Comparison of ENCODE assay signal across 24 cellular contexts in genomic region chr7:31890751-31891150, GRCh38.
A peak's percentile ranks its signal among the peaks of the same experiment; 100 is the strongest.
DNase-seq lines count a peak whose midpoint lies in the region; ATAC-seq and TF ChIP-seq lines count a peak whose summit lies in the region.
"Had no signal": no experiment of that assay in that cellular context is flagged by ENCODE, and none has a peak within 500 bp of the region (broad histone marks: within the 10 kb centered on the region; RNA-seq: fewer than 3 reads in every experiment).

No MANE protein-coding gene starts in this region.

- no peaks in the 10 kb centered on the region for H3K27me3 Mint-ChIP-seq in activated naive CD8-positive, alpha-beta T cell treated with anti-CD3 and anti-CD28 coated beads, Interleukin-2, amount 50 U/mL, for 24 hours
- H3K27me3 Mint-ChIP-seq: activated CD4-positive, alpha-beta T cell treated with anti-CD3 and anti-CD28 coated beads for 36 hours; activated naive CD4-positive, alpha-beta T cell treated with anti-CD3 and anti-CD28 coated beads, Interleukin-2, amount 10 ng/mL, durations not matched to agents 7 days and 5 days had no signal

- H3K27ac ChIP-seq in left lung: peak overlapping the region; percentile 31 to 39

- H3K36me3 ChIP-seq in left lung: no peaks in the 10 kb centered on the region

- H3K9me3 Mint-ChIP-seq in activated naive CD8-positive, alpha-beta T cell treated with anti-CD3 and anti-CD28 coated beads, Interleukin-2, amount 50 U/mL, for 24 hours: peaks cover 12% of the 10 kb centered on the region

- CTCF ChIA-PET in HEK293T (lab: Yijun Ruan, JAX): no interaction called here

- H3K36me3 Mint-ChIP-seq in activated naive CD8-positive, alpha-beta T cell treated with anti-CD3 and anti-CD28 coated beads, Interleukin-2, amount 50 U/mL, for 24 hours (ENCODE audit: low read depth): no peaks in the 10 kb centered on the region
- H3K36me3 Mint-ChIP-seq: activated naive CD4-positive, alpha-beta T cell treated with anti-CD3 and anti-CD28 coated beads, Interleukin-2, amount 10 ng/mL, durations not matched to agents 7 days and 5 days; natural killer cell had no signal

- no peaks in the 10 kb centered on the region for H3K27me3 ChIP-seq in left lung

- no peaks in the 10 kb centered on the region for H3K9me3 ChIP-seq in left lung
- H3K9me3 ChIP-seq: Caco-2 had no signal

- DNase-seq in NOMO-1 treated with dmso at 0.1 percent for 144 hours (lab: John Stamatoyannopoulos, UW; ENCODE audit: unreplicated experiment) (peak; percentile 12), NOMO-1 treated with DMSO at 0.1 percent for 48 hours (lab: John Stamatoyannopoulos, UW; ENCODE audit: unreplicated experiment) (no peak), ELR (ENCODE audit: low read depth) (peak; percentile 10), UCSD-AML1 (lab: John Stamatoyannopoulos, UW; ENCODE audit: unreplicated experiment) (peak; percentile 24), left lung (no peak), HEK293T (ENCODE audit: extremely low spot score) (no peak), posterior vena cava (ENCODE audit: low spot score) (no peak)
- DNase-seq in activated naive CD8-positive, alpha-beta T cell treated with anti-CD3 and anti-CD28 coated beads, Interleukin-2, amount 50 U/mL, for 24 hours: no peak
- DNase-seq: 8988T; activated CD4-positive, alpha-beta T cell treated with anti-CD3 and anti-CD28 coated beads for 36 hours; activated naive CD4-positive, alpha-beta T cell treated with anti-CD3 and anti-CD28 coated beads, Interleukin-2, amount 10 ng/mL, durations not matched to agents 7 days and 5 days; activated T-cell treated with anti-CD3 and anti-CD28 coated beads, Interleukin-2, amount 50 U/mL, for 4 hours; Caco-2; caudate nucleus; erythroblast; HCEC 1CT; kidney glomerular epithelial cell; natural killer cell; NCI-H187; NCI-H748 treated with DMSO at 0.1 percent for 48 hours; SHP77; stimulated activated CD4-positive, alpha-beta T cell treated with anti-CD3 and anti-CD28 coated beads, Interleukin-15, amount 100 ng/mL, for 24 hours had no signal

- intact Hi-C loops in left lung (cut with DNase I) (no loop called here), posterior vena cava (cut with DNase I) (no loop called here)

- H3K4me3 ChIP-seq in left lung: no peak overlapping the region
- H3K4me3 ChIP-seq: K562 had no signal

- no peak for TF ChIP-seq CTCF in left lung (IDR thresholded peaks at IDR 0.05)

- H3K4me3 Mint-ChIP-seq in activated naive CD8-positive, alpha-beta T cell treated with anti-CD3 and anti-CD28 coated beads, Interleukin-2, amount 50 U/mL, for 24 hours: no peak overlapping the region
- H3K4me3 Mint-ChIP-seq: activated CD4-positive, alpha-beta T cell treated with anti-CD3 and anti-CD28 coated beads for 36 hours; activated naive CD4-positive, alpha-beta T cell treated with anti-CD3 and anti-CD28 coated beads, Interleukin-2, amount 10 ng/mL, durations not matched to agents 7 days and 5 days; activated T-cell treated with anti-CD3 and anti-CD28 coated beads, Interleukin-2, amount 50 U/mL, for 4 hours; natural killer cell; type B pancreatic cell had no signal

- ATAC-seq in left lung: peak; percentile 45
- ATAC-seq in activated naive CD8-positive, alpha-beta T cell treated with anti-CD3 and anti-CD28 coated beads, Interleukin-2, amount 50 U/mL, for 24 hours: no peak
- ATAC-seq: activated CD4-positive, alpha-beta T cell treated with anti-CD3 and anti-CD28 coated beads for 36 hours; activated T-cell treated with anti-CD3 and anti-CD28 coated beads, Interleukin-2, amount 50 U/mL, for 4 hours; K562; natural killer cell had no signal

- no peaks in the 10 kb centered on the region for H3K4me1 ChIP-seq in left lung
- H3K4me1 ChIP-seq: Caco-2 had no signal

- POLR2A ChIA-PET in HEK293T (lab: Yijun Ruan, JAX): no interaction called here

- no peaks in the 10 kb centered on the region for H3K4me1 Mint-ChIP-seq in activated naive CD8-positive, alpha-beta T cell treated with anti-CD3 and anti-CD28 coated beads, Interleukin-2, amount 50 U/mL, for 24 hours
- H3K4me1 Mint-ChIP-seq: activated CD4-positive, alpha-beta T cell treated with anti-CD3 and anti-CD28 coated beads for 36 hours; activated naive CD4-positive, alpha-beta T cell treated with anti-CD3 and anti-CD28 coated beads, Interleukin-2, amount 10 ng/mL, durations not matched to agents 7 days and 5 days; natural killer cell had no signal

- no peak overlapping the region for H3K27ac Mint-ChIP-seq in activated naive CD8-positive, alpha-beta T cell treated with anti-CD3 and anti-CD28 coated beads, Interleukin-2, amount 50 U/mL, for 24 hours
- H3K27ac Mint-ChIP-seq: activated CD4-positive, alpha-beta T cell treated with anti-CD3 and anti-CD28 coated beads for 36 hours; activated naive CD4-positive, alpha-beta T cell treated with anti-CD3 and anti-CD28 coated beads, Interleukin-2, amount 10 ng/mL, durations not matched to agents 7 days and 5 days; natural killer cell; type B pancreatic cell had no signal

TF ChIP-seq in HEK293T, 16 proteins besides CTCF, POLR2A, EP300 and RAD21:
- TF ChIP-seq HDGF (IDR thresholded peaks at IDR 0.05; ENCODE audit: borderline replicate concordance) (no peak), SP1 (IDR thresholded peaks at IDR 0.05) (no peak), SUZ12 (IDR thresholded peaks at IDR 0.05) (no peak), TARDBP (IDR thresholded peaks at IDR 0.05) (no peak), L3MBTL2 (conservative IDR thresholded peaks at IDR 0.05) (no peak), ARNT (IDR thresholded peaks at IDR 0.05) (no peak), BHLHE40 (IDR thresholded peaks at IDR 0.05; ENCODE audit: borderline replicate concordance) (no peak), CTBP1 (IDR thresholded peaks at IDR 0.05; ENCODE audit: borderline replicate concordance) (no peak), PKNOX1 (IDR thresholded peaks at IDR 0.05) (no peak), NFRKB (IDR thresholded peaks at IDR 0.05) (no peak), ELF4 (IDR thresholded peaks at IDR 0.05) (no peak), FOXA1 (IDR thresholded peaks at IDR 0.05) (no peak), FOXK2 (IDR thresholded peaks at IDR 0.05) (no peak), FOXM1 (IDR thresholded peaks at IDR 0.05; ENCODE audit: borderline replicate concordance) (no peak), LEF1 (IDR thresholded peaks at IDR 0.05; ENCODE audit: borderline replicate concordance) (no peak), ZNF384 (IDR thresholded peaks at IDR 0.05) (no peak)

Comparison
In these comparisons a context has a peak if more than half of its experiments do, and no peak if none do; other contexts are left out.
1. DNase-seq: peak in NOMO-1 treated with dmso at 0.1 percent for 144 hours (single experiment), ELR (single experiment) and UCSD-AML1 (single experiment); none in NOMO-1 treated with DMSO at 0.1 percent for 48 hours (single experiment), left lung (0 of 2), HEK293T (single experiment), activated naive CD8-positive, alpha-beta T cell treated with anti-CD3 and anti-CD28 coated beads, Interleukin-2, amount 50 U/mL, for 24 hours (single experiment) and posterior vena cava (single experiment).